ENCODE assay signal across 20 cellular contexts in the genomic region with DNA sequence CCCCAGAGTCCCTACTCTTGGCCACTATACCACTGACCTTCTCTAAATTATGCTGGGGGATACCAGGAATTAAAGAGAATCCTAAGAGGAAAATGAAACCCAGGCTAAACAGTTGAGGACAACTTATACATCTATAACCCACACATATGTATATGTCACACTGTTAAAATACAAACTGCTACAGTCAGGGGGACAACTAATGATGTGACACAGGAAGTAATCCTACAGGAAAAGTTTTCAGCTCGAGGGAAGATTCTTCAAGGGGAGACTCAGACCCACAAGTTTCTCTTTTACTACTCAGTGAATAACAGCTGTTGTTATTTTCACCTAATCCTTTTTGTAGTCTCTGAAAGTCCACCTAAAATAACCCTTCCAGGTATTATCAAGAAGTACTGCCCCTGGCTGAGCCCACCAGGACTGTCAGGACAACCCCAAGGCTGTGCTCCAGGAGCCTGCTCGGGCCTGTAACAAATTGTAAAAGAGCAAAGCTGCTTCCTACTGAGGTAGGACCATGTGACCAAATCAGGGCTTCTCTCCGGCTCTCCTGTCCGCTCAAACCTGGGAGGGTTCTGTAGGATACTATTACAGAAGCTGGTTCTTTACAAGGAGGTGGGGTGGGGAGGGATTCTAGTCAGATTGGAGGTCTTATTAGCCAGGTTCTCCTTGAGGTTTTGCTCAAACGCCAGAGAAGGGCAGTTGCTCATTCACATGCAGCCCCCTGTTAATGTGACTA.
DNase-seq lines count a peak whose midpoint lies in the region; ATAC-seq, FAIRE-seq and TF ChIP-seq lines count a peak whose summit lies in the region.
"Had no signal": no experiment of that assay in that cellular context is flagged by ENCODE, and none has a peak within 500 bp of the region (broad histone marks: within the 10 kb centered on the region; RNA-seq: fewer than 3 reads in every experiment).

No MANE protein-coding gene starts in this region.

- no peak overlapping the region for H3K4ac ChIP-seq in H1 (replicated peaks; ENCODE audit: insufficient read length, low read depth, low read length)

- no peaks in the 10 kb centered on the region; the same call in 1 of the 2 replicates for H3K23me2 ChIP-seq in H1 (ENCODE audit: low read depth, low read length)

- H3K27ac Mint-ChIP-seq in type B pancreatic cell, result peak overlapping the region; percentile 23
- no peak overlapping the region for H3K27ac Mint-ChIP-seq in progenitor cell of endocrine pancreas
- H3K27ac Mint-ChIP-seq: CD4-positive, alpha-beta memory T cell had no signal

- H3K14ac ChIP-seq in H1 (ENCODE audit: insufficient read length), result no peak overlapping the region

- H4K5ac ChIP-seq in H1 (ENCODE audit: insufficient read length, low read depth, low read length), result no peak overlapping the region

- H3K79me2 ChIP-seq in PC-3 (ENCODE audit: low read length) (no peaks in the 10 kb centered on the region), H1 (ENCODE audit: control insufficient read depth in 1 of 2, insufficient read depth in 2 of 2, low read length in 2 of 2) (no peaks in the 10 kb centered on the region)

- H3K4me3 ChIP-seq in PC-3 (ENCODE audit: low read length), result no peak overlapping the region
- H3K4me3 ChIP-seq in H1 (ENCODE audit: extremely low read depth in 1 of 4, insufficient read depth in 2 of 4, low read depth in 3 of 4, low read length in 4 of 4), result no peak overlapping the region

- H3K9me3 ChIP-seq in PC-3 (ENCODE audit: low read length), result no peaks in the 10 kb centered on the region
- H3K9me3 ChIP-seq in H1 (ENCODE audit: insufficient read depth in 2 of 2, low read depth in 1 of 2, low read length in 1 of 2), result no peaks in the 10 kb centered on the region
- H3K9me3 ChIP-seq: SK-N-SH had no signal

- H3K79me1 ChIP-seq in H1 (ENCODE audit: low read depth, low read length), result no peaks in the 10 kb centered on the region

- H3K4me2 ChIP-seq in PC-3 (ENCODE audit: low read length), result no peak overlapping the region
- H3K4me2 ChIP-seq in H1 (ENCODE audit: insufficient read depth in 1 of 2, low read depth in 2 of 2, low read length in 2 of 2), result no peak overlapping the region
- H3K4me2 ChIP-seq: SK-N-SH had no signal

- H3K4me1 ChIP-seq in PC-3 (ENCODE audit: insufficient read depth, low read length), result no peaks in the 10 kb centered on the region
- H3K4me1 ChIP-seq in H1 (replicated peaks in 1 of 4; ENCODE audit: control insufficient read depth in 3 of 4, insufficient read depth in 4 of 4, low read length in 3 of 4), result peaks cover 0 to 8% (median under 1%) of the 10 kb centered on the region in 4 experiments; a peak in 2 of 7 replicates

- H4K20me1 ChIP-seq in PC-3 (ENCODE audit: low read length), result no peaks in the 10 kb centered on the region
- no peaks in the 10 kb centered on the region for H4K20me1 ChIP-seq in H1 (replicated peaks in 1 of 2; ENCODE audit: control insufficient read depth in 1 of 2, insufficient read depth in 2 of 2, low read length in 2 of 2)

- H3K27me3 Mint-ChIP-seq in type B pancreatic cell (no peaks in the 10 kb centered on the region), progenitor cell of endocrine pancreas (peaks cover 23% of the 10 kb centered on the region)
- H3K27me3 Mint-ChIP-seq: CD4-positive, alpha-beta memory T cell had no signal

- no peak overlapping the region for H3K18ac ChIP-seq in H1 (ENCODE audit: extremely low read depth, low read length)

- CTCF ChIA-PET in PC-3 (lab: Charles Lee) (interaction anchor here (0.7 kb wide), 1 partner anchor 716 kb away, joined by 4 read pairs; no protein-coding TSS in a partner anchor), H1 (lab: Charles Lee; ENCODE audit: partially characterized antibody) (interaction anchor here (0.6 to 1.8 kb wide), 6 partner anchors 17 to 170 kb away, joined by 3 to 6 read pairs (median 4); no protein-coding TSS in a partner anchor)

- H2BK120ac ChIP-seq in H1 (replicated peaks; ENCODE audit: low read depth, low read length), result no peak overlapping the region

- no peaks in the 10 kb centered on the region for H3K9me3 Mint-ChIP-seq in type B pancreatic cell
- no peaks in the 10 kb centered on the region for H3K9me3 Mint-ChIP-seq in progenitor cell of endocrine pancreas (ENCODE audit: low read depth)
- H3K9me3 Mint-ChIP-seq: CD4-positive, alpha-beta memory T cell had no signal

- peak overlapping the region; percentile 21; the same call in 1 of the 2 replicates for H2BK15ac ChIP-seq in H1 (ENCODE audit: low read length)

- H3K36me3 Mint-ChIP-seq in type B pancreatic cell, result peaks cover 5% of the 10 kb centered on the region
- H3K36me3 Mint-ChIP-seq in progenitor cell of endocrine pancreas (ENCODE audit: insufficient read depth), result no peaks in the 10 kb centered on the region
- H3K36me3 Mint-ChIP-seq: CD4-positive, alpha-beta memory T cell had no signal

- H3K9ac ChIP-seq in PC-3 (ENCODE audit: low read length) (no peak overlapping the region), H1 (replicated peaks in 1 of 4; ENCODE audit: extremely low read depth in 1 of 4, low read depth in 3 of 4, low read length in 3 of 4) (no peak overlapping the region)
- H3K9ac ChIP-seq: SK-N-SH had no signal

- no peak for TF ChIP-seq CTCF in PC-3 (conservative IDR thresholded peaks at IDR 0.05; ENCODE audit: low read depth, low read length)
- TF ChIP-seq CTCF in H1 (IDR thresholded peaks at IDR 0.05; ENCODE audit: control extremely low read depth in 1 of 3, insufficient read depth in 1 of 3, low read depth in 1 of 3, low read length in 3 of 3), result no peak
- no peak for TF ChIP-seq CTCF in type B pancreatic cell (conservative IDR thresholded peaks at IDR 0.05)
- TF ChIP-seq CTCF in progenitor cell of endocrine pancreas (IDR thresholded peaks at IDR 0.05; ENCODE audit: unreplicated experiment), result no peak

- no peak for TF ChIP-seq EP300 in H1 (IDR thresholded peaks at IDR 0.05; ENCODE audit: borderline replicate concordance in 1 of 2, low read depth in 2 of 2, low read length in 2 of 2)

- no TSS peak for BruUV-seq in PC-3 (replicated peaks; lab: Mats Ljungman, UMichigan)

- H3K4me1 Mint-ChIP-seq in type B pancreatic cell (ENCODE audit: unreplicated experiment) (peaks cover 41% of the 10 kb centered on the region), progenitor cell of endocrine pancreas (ENCODE audit: low read depth) (peaks cover 16% of the 10 kb centered on the region)

- H3K27me3 ChIP-seq in PC-3 (ENCODE audit: low read length) (no peaks in the 10 kb centered on the region), H1 (replicated peaks in 1 of 4; ENCODE audit: control insufficient read depth in 3 of 4, extremely low read depth in 1 of 4, insufficient read depth in 3 of 4, low read length in 3 of 4) (no peaks in the 10 kb centered on the region)

- H3K36me3 ChIP-seq in PC-3 (ENCODE audit: low read depth, low read length) (no peaks in the 10 kb centered on the region), H1 (ENCODE audit: control insufficient read depth in 2 of 4, insufficient read depth in 4 of 4, low read length in 3 of 4) (no peaks in the 10 kb centered on the region)

- 86% methylated on average over 5 of the region's 5 CpGs; no CpG with 5 or more reads in 1 of the 2 experiments for WGBS in H1 (ENCODE audit: extremely low coverage in 1 of 2, insufficient coverage in 1 of 2, insufficient read length in 1 of 2, insufficient replicate concordance in 2 of 2, low coverage in 1 of 2, low lambda C conversion rate in 2 of 2, missing lambda C conversion rate in 1 of 2), 2 experiments

- peak; percentile 44 for DNase-seq in activated effector memory CD4-positive, alpha-beta T cell treated with anti-CD3 and anti-CD28 coated beads, Interleukin-2, amount 50 U/mL, for 16 hours
- no peak for DNase-seq in activated effector memory CD4-positive, alpha-beta T cell treated with Interleukin-2 at 50 U/mL for 16 hours
- DNase-seq in PC-3 (no peak), H1 (ENCODE audit: low read depth in 1 of 2, low spot score in 2 of 2) (no peak), type B pancreatic cell (ENCODE audit: extremely low spot score, unreplicated experiment) (no peak), progenitor cell of endocrine pancreas (ENCODE audit: low spot score, unreplicated experiment) (no peak)
- DNase-seq: Calu3; CD4-positive, alpha-beta memory T cell; DMS79 treated with DMSO at 0.1 percent for 48 hours; H7; NCI-H1092; NCI-H1694; NCI-H510A treated with DMSO at 0.1 percent for 48 hours; SHP77; SK-N-SH had no signal

- POLR2A ChIA-PET in PC-3 (lab: Charles Lee; ENCODE audit: unreplicated experiment), result interaction anchor here (0.5 kb wide), 1 partner anchor 98 kb away, joined by 4 read pairs; no protein-coding TSS in a partner anchor
- POLR2A ChIA-PET in H1 (lab: Charles Lee; ENCODE audit: partially characterized antibody), result no interaction called here

- H3K4me3 Mint-ChIP-seq in type B pancreatic cell, result no peak overlapping the region
- no peak overlapping the region for H3K4me3 Mint-ChIP-seq in progenitor cell of endocrine pancreas (ENCODE audit: low read depth)
- H3K4me3 Mint-ChIP-seq: CD4-positive, alpha-beta memory T cell had no signal

- H3F3A ChIP-seq in PC-3 (ENCODE audit: low read length, unreplicated experiment), result no peaks in the 10 kb centered on the region

- no peak for FAIRE-seq in H1 (lab: Jason Lieb, UNC)
- FAIRE-seq: G401.6, GM18507, RCC 7860 had no signal

- TF ChIP-seq RAD21 in H1 (IDR thresholded peaks at IDR 0.05 in 1 of 2, conservative IDR thresholded peaks at IDR 0.05 in 1 of 2; ENCODE audit: low read depth in 2 of 2, low read length in 2 of 2), result no peak

- peak overlapping the region; percentile 27; the same call in 1 of the 2 replicates for H2AFZ ChIP-seq in PC-3 (ENCODE audit: low read length)
- H2AFZ ChIP-seq in H1 (ENCODE audit: low read length), result no peak overlapping the region

- H2AK5ac ChIP-seq in H1 (ENCODE audit: low read depth, low read length), result no peak overlapping the region

- H3K23ac ChIP-seq in H1 (ENCODE audit: insufficient read length), result no peak overlapping the region

- no peak overlapping the region for H3K56ac ChIP-seq in H1 (replicated peaks; ENCODE audit: insufficient read length, low read depth, low read length)

- H3K9me2 ChIP-seq in PC-3 (replicated peaks; ENCODE audit: low read length), result no peaks in the 10 kb centered on the region
- H3K9me2 ChIP-seq: SK-N-SH had no signal

- no peak overlapping the region for H3K27ac ChIP-seq in PC-3 (ENCODE audit: low read length)
- H3K27ac ChIP-seq in H1 (ENCODE audit: low read depth, low read length), result no peak overlapping the region

- H2BK20ac ChIP-seq in H1 (ENCODE audit: low read length), result no peak overlapping the region

- H2BK5ac ChIP-seq in H1 (ENCODE audit: low read depth, low read length), result no peak overlapping the region

- no peak overlapping the region for H4K8ac ChIP-seq in H1 (ENCODE audit: extremely low read depth, insufficient read depth, low read length)

- H2BK12ac ChIP-seq in H1 (ENCODE audit: low read depth, low read length), result no peak overlapping the region

- no peak for TF ChIP-seq POLR2A in H1 (IDR thresholded peaks at IDR 0.05; ENCODE audit: control extremely low read depth in 1 of 2, low read depth in 2 of 2, low read length in 2 of 2)

- ATAC-seq in PC-3 (no peak), GM18511 (IDR thresholded peaks at IDR 0.05; ENCODE audit: unreplicated experiment) (no peak), GM18868 (IDR thresholded peaks at IDR 0.05; ENCODE audit: unreplicated experiment) (no peak)

- intact Hi-C loops in PC-3 (cut with micrococcal nuclease), result no loop called here

- no peak overlapping the region for H4K91ac ChIP-seq in H1 (replicated peaks; ENCODE audit: insufficient read length, low read length)

TF ChIP-seq in H1, 55 proteins besides CTCF, POLR2A, EP300 and RAD21 (continues in another document):
- peak; percentile 74 for TF ChIP-seq GABPA (IDR thresholded peaks at IDR 0.05; ENCODE audit: borderline replicate concordance, insufficient read depth, low read length)
